Comparison of ENCODE assay signal across 26 cellular contexts in the genomic region with DNA sequence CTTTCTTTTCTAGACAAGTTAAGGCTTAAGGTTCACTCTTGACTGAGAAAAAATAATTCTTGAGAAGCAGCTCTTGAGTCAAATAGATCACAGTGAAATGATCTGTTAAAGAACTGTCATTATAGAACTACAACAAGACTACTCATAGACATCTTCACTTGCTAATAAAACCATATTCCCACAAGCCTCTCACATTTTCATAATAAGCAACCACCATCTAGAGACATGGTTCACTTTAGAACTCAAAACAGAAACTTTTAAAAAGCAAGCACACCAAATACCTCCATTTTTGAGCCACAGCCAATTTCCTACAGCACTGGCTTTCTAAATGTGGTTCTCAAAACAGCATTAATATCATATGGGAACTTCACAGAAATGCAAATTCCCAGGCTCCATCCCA.
"Had no signal": no experiment of that assay in that cellular context is flagged by ENCODE, and none has a peak within 500 bp of the region (broad histone marks: within the 10 kb centered on the region; RNA-seq: fewer than 3 reads in every experiment).

No MANE protein-coding gene starts in this region.

- ATAC-seq: natural killer cell; right cardiac atrium; sciatic nerve; stimulated activated naive B cell treated with anti-CD40 and anti-IgM and Interleukin-4, amounts not matched to agents 10 μg/mL and 1 μg/mL and 100 μg/mL, for 72 hours; stimulated activated naive CD8-positive, alpha-beta T cell treated with anti-CD3 and anti-CD28 coated beads, Interleukin-15, Interleukin-2, amounts not matched to agents 100 U/mL and 50 U/mL, for 24 hours had no signal

- H2AFZ ChIP-seq: neural progenitor cell had no signal

- H3K27ac ChIP-seq: left ventricle myocardium inferior, neural progenitor cell, neutrophil, ovary, skin epidermis, stomach, testis, thyroid gland, transverse colon, upper lobe of left lung, vagina had no signal

- H3K4me3 ChIP-seq: left ventricle myocardium inferior, lung, neural progenitor cell, ovary, skin epidermis, stomach, testis, thyroid gland, transverse colon, upper lobe of left lung, vagina had no signal

- H3K36me3 ChIP-seq: left ventricle myocardium inferior, neural progenitor cell, neutrophil, ovary, stomach, thyroid gland, transverse colon, upper lobe of left lung, vagina had no signal

- H3K9ac ChIP-seq: neural progenitor cell had no signal

- H3K27me3 ChIP-seq: neural progenitor cell, neutrophil, ovary, stomach, testis, thyroid gland, transverse colon, upper lobe of left lung, vagina had no signal

- DNase-seq: islet precursor cell; left ventricle myocardium inferior; mesendoderm; naive B cell; natural killer cell; nephron progenitor cell; ovary; retina; right cardiac atrium; stimulated activated CD4-positive, alpha-beta T cell treated with anti-CD3 and anti-CD28 coated beads, Interleukin-12 subunit alpha, Interleukin-12 subunit beta, amount 100 ng/mL, for 4 hours; stimulated activated CD4-positive, alpha-beta T cell treated with anti-CD3 and anti-CD28 coated beads, Interleukin-15, amount 100 ng/mL, for 24 hours; stimulated activated CD4-positive, alpha-beta T cell treated with anti-CD3 and anti-CD28 coated beads, Interleukin-2, amount 100 ng/mL, for 24 hours; stimulated activated CD4-positive, alpha-beta T cell treated with anti-CD3 and anti-CD28 coated beads, Interleukin-4, amount 100 ng/mL, for 1 hour; stimulated activated naive B cell treated with anti-CD40 and anti-IgM and Interleukin-4, amounts not matched to agents 10 μg/mL and 1 μg/mL and 100 μg/mL, for 72 hours; stimulated activated naive CD8-positive, alpha-beta T cell treated with anti-CD3 and anti-CD28 coated beads, Interleukin-15, Interleukin-2, amounts not matched to agents 100 U/mL and 50 U/mL, for 24 hours; stomach; testis; thyroid gland; transverse colon; upper lobe of left lung had no signal

- H3K4me1 ChIP-seq: left ventricle myocardium inferior, neural progenitor cell, stomach, testis, thyroid gland, transverse colon, upper lobe of left lung, vagina had no signal

- H3K9me3 ChIP-seq: left ventricle myocardium inferior, neutrophil, ovary, stomach, testis, thyroid gland, transverse colon, upper lobe of left lung, vagina had no signal

- H3K4me2 ChIP-seq: neural progenitor cell had no signal
